28 cellular contexts compared by ENCODE assay signal in genomic region chr10:88120075-88120474, GRCh38.
DNase-seq lines count a peak whose midpoint lies in the region; ATAC-seq, FAIRE-seq and TF ChIP-seq lines count a peak whose summit lies in the region.
"Had no signal": no experiment of that assay in that cellular context is flagged by ENCODE, and none has a peak within 500 bp of the region (broad histone marks: within the 10 kb centered on the region; RNA-seq: fewer than 3 reads in every experiment).

No MANE protein-coding gene starts in this region.

- peaks cover 14% of the 10 kb centered on the region for H3K4me1 Mint-ChIP-seq in CD14-positive monocyte
- H3K4me1 Mint-ChIP-seq: brain had no signal

- TF ChIP-seq POLR2A in H1 (IDR thresholded peaks at IDR 0.05; ENCODE audit: control extremely low read depth in 1 of 2, low read depth in 2 of 2, low read length in 2 of 2): no peak

- ATAC-seq in GM18511 (IDR thresholded peaks at IDR 0.05; ENCODE audit: unreplicated experiment) (no peak), HG02884 (IDR thresholded peaks at IDR 0.05; ENCODE audit: unreplicated experiment) (no peak)
- ATAC-seq: activated T-cell treated with anti-CD3 and anti-CD28 coated beads, Interleukin-2, amount 50 U/mL, for 4 hours had no signal

- H4K20me1 ChIP-seq in DOHH2 (ENCODE audit: control insufficient read depth, insufficient read depth, low read depth, low read length) (no peaks in the 10 kb centered on the region), H1 (replicated peaks in 1 of 2; ENCODE audit: control insufficient read depth in 1 of 2, insufficient read depth in 2 of 2, low read length in 2 of 2) (no peaks in the 10 kb centered on the region)

- H2AK5ac ChIP-seq in H1 (ENCODE audit: low read depth, low read length): no peak overlapping the region

- no peaks in the 10 kb centered on the region for H3K27me3 ChIP-seq in DOHH2 (ENCODE audit: control insufficient read depth, low read length)
- no peaks in the 10 kb centered on the region for H3K27me3 ChIP-seq in H1 (replicated peaks in 1 of 4; ENCODE audit: control insufficient read depth in 3 of 4, extremely low read depth in 1 of 4, insufficient read depth in 3 of 4, low read length in 3 of 4)
- H3K27me3 ChIP-seq in brain microvascular endothelial cell (replicated peaks): no peaks in the 10 kb centered on the region
- H3K27me3 ChIP-seq: adrenal gland, stomach, thyroid gland had no signal

- no peak overlapping the region for H2BK12ac ChIP-seq in H1 (ENCODE audit: low read depth, low read length)

- no peak overlapping the region for H2AFZ ChIP-seq in H1 (ENCODE audit: low read length)

- no peaks in the 10 kb centered on the region for H3K9me2 ChIP-seq in DOHH2 (replicated peaks; ENCODE audit: control insufficient read depth, low read length)

- H3K23me2 ChIP-seq in H1 (ENCODE audit: low read depth, low read length): no peaks in the 10 kb centered on the region

- no peak overlapping the region for H4K5ac ChIP-seq in H1 (ENCODE audit: insufficient read length, low read depth, low read length)

- TF ChIP-seq RAD21 in H1 (IDR thresholded peaks at IDR 0.05 in 1 of 2, conservative IDR thresholded peaks at IDR 0.05 in 1 of 2; ENCODE audit: low read depth in 2 of 2, low read length in 2 of 2): no peak

- no peak overlapping the region for H3K23ac ChIP-seq in H1 (ENCODE audit: insufficient read length)

- H2BK15ac ChIP-seq in H1 (ENCODE audit: low read length): no peak overlapping the region

- TF ChIP-seq CTCF in CD14-positive monocyte (IDR thresholded peaks at IDR 0.05) (no peak), DOHH2 (IDR thresholded peaks at IDR 0.05; ENCODE audit: low read depth, low read length, poor library complexity, severe bottlenecking) (no peak), H1 (IDR thresholded peaks at IDR 0.05; ENCODE audit: control extremely low read depth in 1 of 3, insufficient read depth in 1 of 3, low read depth in 1 of 3, low read length in 3 of 3) (no peak), brain microvascular endothelial cell (IDR thresholded peaks at IDR 0.05; ENCODE audit: low read depth, low read length, missing control alignments) (no peak)

- no peaks in the 10 kb centered on the region for H3K9me3 Mint-ChIP-seq in CD14-positive monocyte
- H3K9me3 Mint-ChIP-seq: activated T-cell treated with anti-CD3 and anti-CD28 coated beads, Interleukin-2, amount 50 U/mL, for 4 hours; brain; CD4-positive, alpha-beta memory T cell; naive thymus-derived CD4-positive, alpha-beta T cell had no signal

- in situ Hi-C loops in brain microvascular endothelial cell (cut with HindIII; ENCODE audit: low pct_ligation_motif_present, low sequenced_read_pairs): no loop called here

- H2BK5ac ChIP-seq in H1 (ENCODE audit: low read depth, low read length): no peak overlapping the region

- H3K27me3 Mint-ChIP-seq in CD14-positive monocyte (ENCODE audit: low read depth in 3 of 3): peaks cover 0 to 2% (median 0%) of the 10 kb centered on the region in 3 donors
- H3K27me3 Mint-ChIP-seq: CD4-positive, alpha-beta memory T cell had no signal

- 100% methylated on average over 2 of the region's 8 CpGs; no CpG with 5 or more reads in 1 of the 2 experiments for WGBS in H1 (ENCODE audit: extremely low coverage in 1 of 2, insufficient coverage in 1 of 2, insufficient read length in 1 of 2, insufficient replicate concordance in 2 of 2, low coverage in 1 of 2, low lambda C conversion rate in 2 of 2, missing lambda C conversion rate in 1 of 2), 2 experiments

- H3K27ac ChIP-seq in DOHH2 (ENCODE audit: low read depth, low read length): peak overlapping the region; percentile 56
- H3K27ac ChIP-seq in H1 (ENCODE audit: low read depth, low read length): no peak overlapping the region
- H3K27ac ChIP-seq in brain microvascular endothelial cell: no peak overlapping the region
- H3K27ac ChIP-seq: adrenal gland, left ventricle myocardium inferior, stomach, thyroid gland, WERI-Rb-1 had no signal

- H3K18ac ChIP-seq in H1 (ENCODE audit: extremely low read depth, low read length): no peak overlapping the region

- H4K91ac ChIP-seq in H1 (replicated peaks; ENCODE audit: insufficient read length, low read length): no peak overlapping the region

- H3K79me2 ChIP-seq in DOHH2 (ENCODE audit: control insufficient read depth, low read length) (no peaks in the 10 kb centered on the region), H1 (ENCODE audit: control insufficient read depth in 1 of 2, insufficient read depth in 2 of 2, low read length in 2 of 2) (no peaks in the 10 kb centered on the region)

- H3K14ac ChIP-seq in H1 (ENCODE audit: insufficient read length): no peak overlapping the region

- POLR2A ChIA-PET in H1 (lab: Charles Lee; ENCODE audit: partially characterized antibody): no interaction called here

- no peak for FAIRE-seq in H1 (lab: Jason Lieb, UNC)
- FAIRE-seq: G401.6, HTR-8/SVneo, islet of Langerhans had no signal

- TF ChIP-seq EP300 in H1 (IDR thresholded peaks at IDR 0.05; ENCODE audit: borderline replicate concordance in 1 of 2, low read depth in 2 of 2, low read length in 2 of 2): no peak

- H3K79me1 ChIP-seq in H1 (ENCODE audit: low read depth, low read length): no peaks in the 10 kb centered on the region

- peak overlapping the region; percentile 10 to 56 for H3K4me3 Mint-ChIP-seq in CD14-positive monocyte
- H3K4me3 Mint-ChIP-seq: activated CD4-positive, alpha-beta T cell treated with anti-CD3 and anti-CD28 coated beads, Interleukin-2, amount 10 ng/mL, durations not matched to agents 7 days and 5 days; activated T-cell treated with anti-CD3 and anti-CD28 coated beads, Interleukin-2, amount 50 U/mL, for 4 hours; brain; CD4-positive, alpha-beta memory T cell; mesothelial cell of epicardium had no signal

- H3K4ac ChIP-seq in H1 (replicated peaks; ENCODE audit: insufficient read length, low read depth, low read length): no peak overlapping the region

- H2BK120ac ChIP-seq in H1 (replicated peaks; ENCODE audit: low read depth, low read length): no peak overlapping the region

- CTCF ChIA-PET in H1 (lab: Charles Lee; ENCODE audit: partially characterized antibody): no interaction called here

- H3K4me3 ChIP-seq in DOHH2 (ENCODE audit: low read length) (peak overlapping the region; percentile 52), H1 (ENCODE audit: extremely low read depth in 1 of 4, insufficient read depth in 2 of 4, low read depth in 3 of 4, low read length in 4 of 4) (no peak overlapping the region), brain microvascular endothelial cell (ENCODE audit: low read depth, low read length) (no peak overlapping the region)
- H3K4me3 ChIP-seq: adrenal gland, left ventricle myocardium inferior, stomach, thyroid gland had no signal

- no peak overlapping the region; a peak in 1 of 7 replicates for H3K9ac ChIP-seq in H1 (replicated peaks in 1 of 4; ENCODE audit: extremely low read depth in 1 of 4, low read depth in 3 of 4, low read length in 3 of 4)

- no peak overlapping the region for H4K8ac ChIP-seq in H1 (ENCODE audit: extremely low read depth, insufficient read depth, low read length)

- no peak overlapping the region for H3K56ac ChIP-seq in H1 (replicated peaks; ENCODE audit: insufficient read length, low read depth, low read length)

- H3K9me3 ChIP-seq in DOHH2 (ENCODE audit: control insufficient read depth, insufficient read depth, low read length) (no peaks in the 10 kb centered on the region), H1 (ENCODE audit: insufficient read depth in 2 of 2, low read depth in 1 of 2, low read length in 1 of 2) (no peaks in the 10 kb centered on the region)
- H3K9me3 ChIP-seq: adrenal gland, left ventricle myocardium inferior, stomach, thyroid gland had no signal

- H3K36me3 Mint-ChIP-seq in CD14-positive monocyte: no peaks in the 10 kb centered on the region
- H3K36me3 Mint-ChIP-seq: brain; CD4-positive, alpha-beta memory T cell; mesothelial cell of epicardium had no signal

- 0 out of 2 replicates have a peak, but pooled peaks cover 4% of the 10 kb centered on the region for H3K36me3 ChIP-seq in DOHH2 (ENCODE audit: control insufficient read depth, low read length)
- H3K36me3 ChIP-seq in H1 (ENCODE audit: control insufficient read depth in 2 of 4, insufficient read depth in 4 of 4, low read length in 3 of 4): no peaks in the 10 kb centered on the region
- no peaks in the 10 kb centered on the region for H3K36me3 ChIP-seq in brain microvascular endothelial cell (replicated peaks)
- H3K36me3 ChIP-seq: adrenal gland, left ventricle myocardium inferior, stomach, thyroid gland, WERI-Rb-1 had no signal

- intact Hi-C loops in CD14-positive monocyte (cut with micrococcal nuclease): no loop called here

- H3K4me1 ChIP-seq in DOHH2 (ENCODE audit: control insufficient read depth, low read length) (peaks cover 84% of the 10 kb centered on the region), H1 (replicated peaks in 1 of 4; ENCODE audit: control insufficient read depth in 3 of 4, insufficient read depth in 4 of 4, low read length in 3 of 4) (no peaks in the 10 kb centered on the region; a peak in 2 of 7 replicates)

- H3F3A ChIP-seq in DOHH2 (ENCODE audit: control insufficient read depth, insufficient read depth): peaks cover 34% of the 10 kb centered on the region

- H3K4me2 ChIP-seq in DOHH2 (ENCODE audit: low read length) (peak overlapping the region; percentile 56), H1 (ENCODE audit: insufficient read depth in 1 of 2, low read depth in 2 of 2, low read length in 2 of 2) (no peak overlapping the region)

- no peak overlapping the region for H2BK20ac ChIP-seq in H1 (ENCODE audit: low read length)

- H3K27ac Mint-ChIP-seq in CD14-positive monocyte: peak overlapping the region; percentile 29 to 80 (median 65)
- H3K27ac Mint-ChIP-seq: activated CD4-positive, alpha-beta T cell treated with anti-CD3 and anti-CD28 coated beads, Interleukin-2, amount 10 ng/mL, durations not matched to agents 7 days and 5 days; brain; mesothelial cell of epicardium had no signal

- no peak for DNase-seq in CD14-positive monocyte (ENCODE audit: low spot score)
- DNase-seq in NCI-H69 (lab: John Stamatoyannopoulos, UW): peak; percentile 85
- no peak for DNase-seq in H1 (ENCODE audit: low read depth in 1 of 2, low spot score in 2 of 2)
- no peak for DNase-seq in NCI-H446 (lab: John Stamatoyannopoulos, UW)
- DNase-seq in brain microvascular endothelial cell: no peak
- DNase-seq: activated CD4-positive, alpha-beta T cell treated with anti-CD3 and anti-CD28 coated beads, Interleukin-2, amount 10 ng/mL, durations not matched to agents 7 days and 5 days; activated naive CD4-positive, alpha-beta T cell; activated T-cell treated with anti-CD3 and anti-CD28 coated beads, Interleukin-2, amount 50 U/mL, for 4 hours; adrenal gland; CD4-positive, alpha-beta memory T cell; H7; left ventricle myocardium inferior; naive thymus-derived CD4-positive, alpha-beta T cell; NCI-H1048; NCI-H1694 treated with DMSO at 0.1 percent for 48 hours; NCI-H774; stomach; T-helper 9 cell; WERI-Rb-1 had no signal

TF ChIP-seq in H1, 55 proteins besides CTCF, POLR2A, EP300 and RAD21:
- 0 out of 2 replicates have a peak, but pooled peaks have one; percentile 33 for TF ChIP-seq GABPA (IDR thresholded peaks at IDR 0.05; ENCODE audit: borderline replicate concordance, insufficient read depth, low read length)
- TF ChIP-seq RNF2 (IDR thresholded peaks at IDR 0.05; ENCODE audit: borderline replicate concordance, low read depth, low read length, missing control alignments, poor library complexity, severe bottlenecking): no peak
